In genomic region chr1:36124404-36125128, GRCh38 we compare ENCODE assay signal across 1 cellular context.
TF ChIP-seq lines count a peak whose summit lies in the region.

No MANE protein-coding gene starts in this region.

TF ChIP-seq in endothelial cell of umbilical vein, 7 proteins besides CTCF, POLR2A, EP300 and RAD21 (continued from another document):
- TF ChIP-seq MAX (IDR thresholded peaks at IDR 0.05; ENCODE audit: insufficient read depth, insufficient read length) (no peak), EZH2 (IDR thresholded peaks at IDR 0.05; ENCODE audit: borderline replicate concordance, low read depth, low read length, severe bottlenecking) (no peak), JUN (IDR thresholded peaks at IDR 0.05; ENCODE audit: borderline replicate concordance, insufficient read depth, insufficient read length, low read depth) (no peak), POLR2AphosphoS5 (IDR thresholded peaks at IDR 0.05; ENCODE audit: insufficient read depth, low read depth, low read length) (no peak), MYC (IDR thresholded peaks at IDR 0.05; ENCODE audit: low read depth, low read length) (no peak), GATA2 (IDR thresholded peaks at IDR 0.05; ENCODE audit: insufficient read depth, insufficient read length, low read depth, low read length) (no peak)
